ENCODE assay signal across 1 cellular context in genomic region chr1:85705940-85706339, GRCh38.
TF ChIP-seq lines count a peak whose summit lies in the region.

No MANE protein-coding gene starts in this region.

TF ChIP-seq in endothelial cell of umbilical vein, 7 proteins besides CTCF, POLR2A, EP300 and RAD21:
- TF ChIP-seq EZH2 (IDR thresholded peaks at IDR 0.05; ENCODE audit: borderline replicate concordance, low read depth, low read length, severe bottlenecking), result no peak
- no peak for TF ChIP-seq GATA2 (IDR thresholded peaks at IDR 0.05; ENCODE audit: insufficient read depth, insufficient read length, low read depth, low read length)
